In the genomic region with DNA sequence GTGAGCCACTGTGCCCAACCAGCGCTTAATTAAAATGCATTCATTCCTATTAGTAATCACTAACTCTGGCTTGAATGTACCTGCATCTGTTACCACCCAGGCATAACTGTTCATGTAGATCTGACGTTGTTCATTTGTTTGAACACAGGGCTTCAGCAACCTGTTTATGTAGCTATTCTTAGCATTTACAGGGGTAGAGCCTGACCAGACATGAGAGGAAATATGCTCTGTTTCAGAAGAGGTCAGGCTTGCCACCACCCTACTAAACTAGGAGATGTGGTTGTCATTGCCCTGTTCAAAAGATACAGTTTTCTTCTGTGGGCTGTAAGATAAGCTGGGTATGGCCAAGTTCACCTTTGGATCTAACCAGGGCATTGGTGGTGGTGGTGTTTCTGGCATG, we compare ENCODE assay signal across 11 cellular contexts.
DNase-seq lines count a peak whose midpoint lies in the region; ATAC-seq lines count a peak whose summit lies in the region.
"Had no signal": no experiment of that assay in that cellular context is flagged by ENCODE, and none has a peak within 500 bp of the region (broad histone marks: within the 10 kb centered on the region; RNA-seq: fewer than 3 reads in every experiment).

No MANE protein-coding gene starts in this region.

- no peak for DNase-seq in central memory CD8-positive, alpha-beta T cell (ENCODE audit: low spot score in 2 of 2)
- DNase-seq in activated gamma-delta T cell treated with Interleukin-2 at 50 U/mL for 16 hours, result no peak
- DNase-seq in activated effector memory CD4-positive, alpha-beta T cell treated with Interleukin-2 at 50 U/mL for 16 hours, result no peak
- no peak for DNase-seq in kidney tubule cell (ENCODE audit: low spot score)
- DNase-seq in NCI-H524 (lab: John Stamatoyannopoulos, UW), result no peak
- DNase-seq: activated naive CD4-positive, alpha-beta T cell treated with Interleukin-2 at 50 U/mL for 16 hours; GM23248; occipital lobe had no signal

- peaks cover 18% of the 10 kb centered on the region for H3K36me3 Mint-ChIP-seq in central memory CD8-positive, alpha-beta T cell (ENCODE audit: insufficient read depth)

- ATAC-seq in GM18511 (IDR thresholded peaks at IDR 0.05; ENCODE audit: unreplicated experiment), result peak; percentile 45
- ATAC-seq in GM21447 (IDR thresholded peaks at IDR 0.05; ENCODE audit: unreplicated experiment), result peak; percentile 39
- ATAC-seq in HG03175 (IDR thresholded peaks at IDR 0.05; ENCODE audit: unreplicated experiment), result peak; percentile 45
- no peak for ATAC-seq in central memory CD8-positive, alpha-beta T cell (replicated peaks; ENCODE audit: extremely low read depth, poor library complexity, severe bottlenecking)

- H3K9me3 Mint-ChIP-seq in central memory CD8-positive, alpha-beta T cell, result no peaks in the 10 kb centered on the region

- H3K4me1 Mint-ChIP-seq in central memory CD8-positive, alpha-beta T cell, result peaks cover 59% of the 10 kb centered on the region

- H3K4me3 Mint-ChIP-seq in central memory CD8-positive, alpha-beta T cell, result no peak overlapping the region

- H3K27ac Mint-ChIP-seq in central memory CD8-positive, alpha-beta T cell (ENCODE audit: low read depth), result peak overlapping the region; percentile 19

- no peaks in the 10 kb centered on the region for H3K27me3 Mint-ChIP-seq in central memory CD8-positive, alpha-beta T cell
